17 cellular contexts compared by ENCODE assay signal in the genomic region with DNA sequence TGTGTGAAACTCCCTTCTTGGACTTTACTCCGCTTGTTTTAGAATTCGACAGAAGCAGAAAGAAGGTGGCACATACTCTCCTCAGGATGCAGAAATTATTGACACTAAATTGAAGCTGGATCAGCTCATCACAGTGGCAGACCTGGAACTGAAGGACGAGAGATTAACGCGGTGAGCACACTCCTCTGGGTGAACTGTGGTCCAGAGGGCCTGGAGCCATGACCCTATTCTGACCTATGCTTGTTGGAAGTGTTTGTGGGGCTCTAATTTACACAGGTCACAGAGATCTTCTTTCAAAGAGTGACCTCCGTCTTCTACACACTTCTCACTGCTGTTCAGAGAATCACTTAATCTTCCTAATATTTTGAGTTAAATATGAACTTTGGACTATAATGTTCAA.
"Had no signal": no experiment of that assay in that cellular context is flagged by ENCODE, and none has a peak within 500 bp of the region (broad histone marks: within the 10 kb centered on the region; RNA-seq: fewer than 3 reads in every experiment).

No MANE protein-coding gene starts in this region.

- DNase-seq: activated T-cell treated with anti-CD3 and anti-CD28 coated beads, Interleukin-2, amount 50 U/mL, for 1 hour; aorta; effector CD4-positive, alpha-beta T cell; foreskin melanocyte; glutamatergic neuron; immature natural killer cell; left ventricle myocardium superior; stimulated activated CD4-positive, alpha-beta T cell treated with anti-CD3 and anti-CD28 coated beads, Interleukin-2, amount 100 ng/mL, for 24 hours; stimulated activated naive CD8-positive, alpha-beta T cell treated with anti-CD3 and anti-CD28 coated beads, Interleukin-15, amount 100 ng/mL, for 72 hours; T-helper 1 cell; transverse colon; uterus had no signal

- H3K36me3 ChIP-seq: transverse colon, uterus had no signal

- H3K4me1 ChIP-seq: transverse colon, uterus had no signal

- H3K9me3 ChIP-seq: transverse colon, uterus had no signal

- H3K4me3 ChIP-seq: hepatocyte, skin epidermis, transverse colon, uterus had no signal

- ATAC-seq: activated naive CD4-positive, alpha-beta T cell treated with anti-CD3 and anti-CD28 coated beads, Interleukin-2, amount 50 U/mL, for 72 hours; left ventricle myocardium superior; stimulated activated effector memory CD8-positive, alpha-beta T cell treated with anti-CD3 and anti-CD28 coated beads, Interleukin-12 subunit alpha, Interleukin-12 subunit beta, amount 100 ng/mL, for 72 hours; stimulated activated naive CD8-positive, alpha-beta T cell treated with anti-CD3 and anti-CD28 coated beads, Interleukin-15, amount 100 ng/mL, for 72 hours; WTC11 had no signal

- H3K27me3 ChIP-seq: hepatocyte, transverse colon, uterus had no signal

- H3K27ac ChIP-seq: hepatocyte, skin epidermis, transverse colon, uterus had no signal
